Comparison of ENCODE assay signal across 27 cellular contexts in genomic region chr6:63615590-63615989, GRCh38.
"Had no signal": no experiment of that assay in that cellular context is flagged by ENCODE, and none has a peak within 500 bp of the region (broad histone marks: within the 10 kb centered on the region; RNA-seq: fewer than 3 reads in every experiment).

No MANE protein-coding gene starts in this region.

- H3K27me3 ChIP-seq: gastrocnemius medialis, right atrium auricular region, sigmoid colon, testis had no signal

- H3K36me3 ChIP-seq: gastrocnemius medialis, prostate gland, right atrium auricular region, sigmoid colon, spleen, tibial artery had no signal

- H3K27ac Mint-ChIP-seq: endodermal cell; memory B cell; naive B cell; natural killer cell treated with Interleukin-12 subunit alpha and Interleukin-12 subunit beta and Interleukin-15 and Interleukin-18, amount 100 ng/mL, for 72 hours; stimulated activated memory B cell treated with anti-CD40 and anti-IgM and Interleukin-4, amounts not matched to agents 10 μg/mL and 1 μg/mL and 100 μg/mL, for 72 hours; type B pancreatic cell had no signal

- H3K36me3 Mint-ChIP-seq: memory B cell; naive B cell; natural killer cell treated with Interleukin-12 subunit alpha and Interleukin-12 subunit beta and Interleukin-15 and Interleukin-18, amount 100 ng/mL, for 72 hours; stimulated activated memory B cell treated with anti-CD40 and anti-IgM and Interleukin-4, amounts not matched to agents 10 μg/mL and 1 μg/mL and 100 μg/mL, for 72 hours; type B pancreatic cell had no signal

- DNase-seq: cerebellar nuclear complex; effector CD8-positive, alpha-beta T cell; endodermal cell; gastrocnemius medialis; head of caudate nucleus; kidney; mucosa of descending colon; naive B cell; nucleus accumbens; sigmoid colon; spleen; stimulated activated CD4-positive, alpha-beta T cell treated with anti-CD3 and anti-CD28 coated beads, Interleukin-4, amount 100 ng/mL, for 4 hours; stimulated activated naive CD8-positive, alpha-beta T cell treated with anti-CD3 and anti-CD28 coated beads, Interleukin-15, Interleukin-2, amounts not matched to agents 100 U/mL and 50 U/mL, for 24 hours; substantia nigra; testis; tibial artery had no signal

- H3K4me1 Mint-ChIP-seq: endodermal cell; naive B cell; neural crest cell; stimulated activated memory B cell treated with anti-CD40 and anti-IgM and Interleukin-4, amounts not matched to agents 10 μg/mL and 1 μg/mL and 100 μg/mL, for 72 hours had no signal

- H3K9me3 Mint-ChIP-seq: endodermal cell; memory B cell; naive B cell; natural killer cell treated with Interleukin-12 subunit alpha and Interleukin-12 subunit beta and Interleukin-15 and Interleukin-18, amount 100 ng/mL, for 72 hours; neural crest cell; stimulated activated memory B cell treated with anti-CD40 and anti-IgM and Interleukin-4, amounts not matched to agents 10 μg/mL and 1 μg/mL and 100 μg/mL, for 72 hours; type B pancreatic cell had no signal

- ATAC-seq: gastrocnemius medialis; left lobe of liver; mucosa of descending colon; natural killer cell treated with Interleukin-12 subunit alpha and Interleukin-12 subunit beta and Interleukin-15 and Interleukin-18, amount 100 ng/mL, for 72 hours; stimulated activated memory B cell treated with anti-CD40 and anti-IgM and Interleukin-4, amounts not matched to agents 10 μg/mL and 1 μg/mL and 100 μg/mL, for 72 hours; stimulated activated naive CD8-positive, alpha-beta T cell treated with anti-CD3 and anti-CD28 coated beads, Interleukin-15, Interleukin-2, amounts not matched to agents 100 U/mL and 50 U/mL, for 24 hours had no signal

- H3K9me3 ChIP-seq: gastrocnemius medialis, mucosa of descending colon, prostate gland, right atrium auricular region, sigmoid colon, spleen, testis, tibial artery had no signal

- H3K27me3 Mint-ChIP-seq: type B pancreatic cell had no signal

- H3K4me3 Mint-ChIP-seq: endodermal cell; memory B cell; naive B cell; natural killer cell treated with Interleukin-12 subunit alpha and Interleukin-12 subunit beta and Interleukin-15 and Interleukin-18, amount 100 ng/mL, for 72 hours; neural crest cell; stimulated activated memory B cell treated with anti-CD40 and anti-IgM and Interleukin-4, amounts not matched to agents 10 μg/mL and 1 μg/mL and 100 μg/mL, for 72 hours; type B pancreatic cell had no signal

- H3K4me1 ChIP-seq: gastrocnemius medialis, prostate gland, right atrium auricular region, sigmoid colon, spleen, testis, tibial artery had no signal

- H3K27ac ChIP-seq: epithelial cell of prostate, gastrocnemius medialis, prostate gland, right atrium auricular region, sigmoid colon, skin epidermis, spleen, testis, tibial artery had no signal

- H3K4me3 ChIP-seq: gastrocnemius medialis, lung, mucosa of descending colon, prostate gland, right atrium auricular region, sigmoid colon, skin epidermis, spleen, testis, tibial artery had no signal
